In genomic region chr16:3857189-3858013, GRCh38 we compare ENCODE assay signal across 8 cellular contexts. TPM values are rescaled to one million over a fixed set of nuclear protein-coding genes. Genes with fewer than 3 reads are reported as not detected.
DNase-seq lines count a peak whose midpoint lies in the region; ATAC-seq and TF ChIP-seq lines count a peak whose summit lies in the region.

No MANE protein-coding gene starts in this region.

- no peak overlapping the region for H3K4me3 Mint-ChIP-seq in activated T-helper 2 cell treated with anti-CD3 and anti-CD28 coated beads, Interferon-gamma antibody, Interleukin-2, Interleukin-4, amounts not matched to agents 10 μg/mL and 5 μg/mL and 100 μg/mL, durations not matched to agents 14 hours and 24 hours and 36 hours (ENCODE audit: low read depth)

- in situ Hi-C loops in GM13976 (cut with MboI; ENCODE audit: low sequenced_read_pairs, unreplicated experiment): no loop called here

- no peak for TF ChIP-seq CTCF in AG10803 (conservative IDR thresholded peaks at IDR 0.05; ENCODE audit: low read length)
- no peak for TF ChIP-seq CTCF in HEK293 (tag by site-specific recombination; IDR thresholded peaks at IDR 0.05)
- no peak for TF ChIP-seq CTCF in right lobe of liver (IDR thresholded peaks at IDR 0.05)
- TF ChIP-seq CTCF in GM13976 (IDR thresholded peaks at IDR 0.05; ENCODE audit: borderline replicate concordance, control extremely low read depth, extremely low read depth, insufficient read depth, missing control alignments): no peak

- POLR2A ChIA-PET in HEK293 (lab: Yijun Ruan, JAX): interaction anchor here (1.0 kb wide), 1 partner anchor 397 kb away, joined by 3 read pairs; no protein-coding TSS in a partner anchor

- peak; percentile 78 for DNase-seq in AG10803 (ENCODE audit: low read depth)
- no peak for DNase-seq in activated T-helper 2 cell treated with anti-CD3 and anti-CD28 coated beads, Interferon-gamma antibody, Interleukin-2, Interleukin-4, amounts not matched to agents 10 μg/mL and 5 μg/mL and 100 μg/mL, durations not matched to agents 14 hours and 24 hours and 36 hours (ENCODE audit: low spot score)
- peak in 2 of 3 donors; percentile 39 to 83 for DNase-seq in right lobe of liver
- DNase-seq in germinal center (ENCODE audit: low spot score): no peak
- no peak for DNase-seq in GM13976 (ENCODE audit: low spot score)

- H3K27ac ChIP-seq in HEK293 (ENCODE audit: extremely low read depth, low read depth, low read length) (no peak overlapping the region), right lobe of liver (peak overlapping the region; percentile 31 to 66 (median 61))

- no peaks in the 10 kb centered on the region for H3K36me3 ChIP-seq in HEK293 (ENCODE audit: control insufficient read depth in 2 of 2, insufficient read depth in 1 of 2, low read length in 2 of 2)
- no peaks in the 10 kb centered on the region for H3K36me3 ChIP-seq in right lobe of liver

- 8% methylated on average over 12 of the region's 12 CpGs for WGBS in right lobe of liver (ENCODE audit: insufficient coverage, low coverage, low lambda C conversion rate, missing lambda C conversion rate)

- peaks cover 38% of the 10 kb centered on the region for H3K4me1 Mint-ChIP-seq in activated T-helper 2 cell treated with anti-CD3 and anti-CD28 coated beads, Interferon-gamma antibody, Interleukin-2, Interleukin-4, amounts not matched to agents 10 μg/mL and 5 μg/mL and 100 μg/mL, durations not matched to agents 14 hours and 24 hours and 36 hours (ENCODE audit: low read depth)

- H3K9me3 Mint-ChIP-seq in activated T-helper 2 cell treated with anti-CD3 and anti-CD28 coated beads, Interferon-gamma antibody, Interleukin-2, Interleukin-4, amounts not matched to agents 10 μg/mL and 5 μg/mL and 100 μg/mL, durations not matched to agents 14 hours and 24 hours and 36 hours: no peaks in the 10 kb centered on the region

- ATAC-seq in right lobe of liver: peak; percentile 80 to 89 (median 86)
- ATAC-seq in GM21367 (IDR thresholded peaks at IDR 0.05; ENCODE audit: unreplicated experiment): no peak
- no peak for ATAC-seq in HG02981 (IDR thresholded peaks at IDR 0.05; ENCODE audit: unreplicated experiment)

- H3K9me3 ChIP-seq in HEK293 (ENCODE audit: control insufficient read depth, insufficient read depth, low read depth, low read length): no peaks in the 10 kb centered on the region
- H3K9me3 ChIP-seq in right lobe of liver: no peaks in the 10 kb centered on the region

- peak overlapping the region; percentile 7 for H3K27ac Mint-ChIP-seq in activated T-helper 2 cell treated with anti-CD3 and anti-CD28 coated beads, Interferon-gamma antibody, Interleukin-2, Interleukin-4, amounts not matched to agents 10 μg/mL and 5 μg/mL and 100 μg/mL, durations not matched to agents 14 hours and 24 hours and 36 hours

- intact Hi-C loops in activated T-helper 2 cell treated with anti-CD3 and anti-CD28 coated beads, Interferon-gamma antibody, Interleukin-2, Interleukin-4, amounts not matched to agents 10 μg/mL and 5 μg/mL and 100 μg/mL, durations not matched to agents 14 hours and 24 hours and 36 hours (cut with micrococcal nuclease): loop anchor here (2.0 kb wide), 1 partner anchor 21 kb away; no protein-coding TSS in a partner anchor
- intact Hi-C loops in right lobe of liver (cut with DNase I): no loop called here

- no peaks in the 10 kb centered on the region for H3K36me3 Mint-ChIP-seq in activated T-helper 2 cell treated with anti-CD3 and anti-CD28 coated beads, Interferon-gamma antibody, Interleukin-2, Interleukin-4, amounts not matched to agents 10 μg/mL and 5 μg/mL and 100 μg/mL, durations not matched to agents 14 hours and 24 hours and 36 hours (ENCODE audit: low read depth)

- H3K27me3 Mint-ChIP-seq in activated T-helper 2 cell treated with anti-CD3 and anti-CD28 coated beads, Interferon-gamma antibody, Interleukin-2, Interleukin-4, amounts not matched to agents 10 μg/mL and 5 μg/mL and 100 μg/mL, durations not matched to agents 14 hours and 24 hours and 36 hours (ENCODE audit: low read depth): no peaks in the 10 kb centered on the region

- CTCF ChIA-PET in HEK293 (lab: Yijun Ruan, JAX): no interaction called here

- no peak overlapping the region for H3K4me3 ChIP-seq in AG10803 (ENCODE audit: low read length)
- no peak overlapping the region for H3K4me3 ChIP-seq in HEK293 (ENCODE audit: low read depth, low read length)
- H3K4me3 ChIP-seq in right lobe of liver: peak overlapping the region in 1 of 3 donors; percentile 28

- H3K4me1 ChIP-seq in HEK293 (ENCODE audit: control insufficient read depth, insufficient read depth, low read length) (peaks cover 18% of the 10 kb centered on the region), right lobe of liver (peaks cover 0 to 80% (median 23%) of the 10 kb centered on the region in 4 donors)

- TF ChIP-seq POLR2A in right lobe of liver (IDR thresholded peaks at IDR 0.05): no peak

- H3K27me3 ChIP-seq in right lobe of liver: no peaks in the 10 kb centered on the region

TF ChIP-seq in HEK293, 187 proteins besides CTCF, POLR2A, EP300 and RAD21:
- no peak for TF ChIP-seq ZNF747 (tag by site-specific recombination; IDR thresholded peaks at IDR 0.05)
- peak; percentile 80 for TF ChIP-seq PRDM1 (tag by site-specific recombination; IDR thresholded peaks at IDR 0.05)

RNA-seq across cellular contexts. Expression of gene CREBBP, which starts 23.1 kb away (rescaled TPM):
- total RNA-seq in activated T-helper 2 cell treated with anti-CD3 and anti-CD28 coated beads, Interferon-gamma antibody, Interleukin-2, Interleukin-4, amounts not matched to agents 10 μg/mL and 5 μg/mL and 100 μg/mL, durations not matched to agents 14 hours and 24 hours and 36 hours: 45.2 and 53.1 TPM in 2 replicates
- total RNA-seq in right lobe of liver: 10 to 100 TPM; 18.1 to 39.8 (median 29.2) TPM

Comparison
In these comparisons a context has a peak if more than half of its experiments do, and no peak if none do; other contexts are left out.
1. DNase-seq: peak in AG10803 (single experiment) and right lobe of liver (2 of 3); none in activated T-helper 2 cell treated with anti-CD3 and anti-CD28 coated beads, Interferon-gamma antibody, Interleukin-2, Interleukin-4, amounts not matched to agents 10 μg/mL and 5 μg/mL and 100 μg/mL, durations not matched to agents 14 hours and 24 hours and 36 hours (single experiment), germinal center (single experiment) and GM13976 (single experiment).
2. ATAC-seq: peak in right lobe of liver (4 of 4); none in GM21367 (single experiment) and HG02981 (single experiment).